Comparison of ENCODE assay signal across 19 cellular contexts in genomic region chr10:44925811-44926760, GRCh38. TPM values are rescaled to one million over a fixed set of nuclear protein-coding genes. Genes with fewer than 3 reads are reported as not detected.
DNase-seq lines count a peak whose midpoint lies in the region; ATAC-seq, FAIRE-seq and TF ChIP-seq lines count a peak whose summit lies in the region.
"Had no signal": no experiment of that assay in that cellular context is flagged by ENCODE, and none has a peak within 500 bp of the region (broad histone marks: within the 10 kb centered on the region; RNA-seq: fewer than 3 reads in every experiment).

No MANE protein-coding gene starts in this region.

- peak; percentile 30 for FAIRE-seq in GM12892 (lab: Jason Lieb, UNC)
- FAIRE-seq: GM18507, RCC 7860 had no signal

- CTCF ChIA-PET in activated B cell treated with CpG ODN at 0.5 μM for 24 hours (lab: Charles Lee), result no interaction called here

- H3K9me3 Mint-ChIP-seq in activated B cell treated with CpG ODN at 0.5 μM for 24 hours (no peaks in the 10 kb centered on the region), type B pancreatic cell (no peaks in the 10 kb centered on the region)
- H3K9me3 Mint-ChIP-seq: CD4-positive, alpha-beta T cell had no signal

- POLR2A ChIA-PET in activated B cell treated with CpG ODN at 0.5 μM for 24 hours (lab: Charles Lee), result no interaction called here

- H3K27me3 Mint-ChIP-seq in activated B cell treated with CpG ODN at 0.5 μM for 24 hours, result no peaks in the 10 kb centered on the region
- H3K27me3 Mint-ChIP-seq in type B pancreatic cell, result peaks cover 4% of the 10 kb centered on the region
- H3K27me3 Mint-ChIP-seq: CD4-positive, alpha-beta T cell had no signal

- intact Hi-C loops in activated B cell treated with CpG ODN at 0.5 μM for 24 hours (cut with micrococcal nuclease), result no loop called here

- H3K4me3 Mint-ChIP-seq in activated B cell treated with CpG ODN at 0.5 μM for 24 hours, result no peak overlapping the region
- no peak overlapping the region for H3K4me3 Mint-ChIP-seq in type B pancreatic cell
- H3K4me3 Mint-ChIP-seq: CD4-positive, alpha-beta T cell had no signal

- H3K27ac Mint-ChIP-seq in activated B cell treated with CpG ODN at 0.5 μM for 24 hours (no peak overlapping the region), type B pancreatic cell (no peak overlapping the region)
- H3K27ac Mint-ChIP-seq: CD4-positive, alpha-beta T cell had no signal

- H3K4me1 Mint-ChIP-seq in activated B cell treated with CpG ODN at 0.5 μM for 24 hours, result no peaks in the 10 kb centered on the region
- no peaks in the 10 kb centered on the region for H3K4me1 Mint-ChIP-seq in type B pancreatic cell (ENCODE audit: unreplicated experiment)

- no peak for TF ChIP-seq POLR2A in GM12892 (IDR thresholded peaks at IDR 0.05; ENCODE audit: low read depth, low read length)

- DNase-seq in GM12892 (ENCODE audit: insufficient read length) (no peak), activated B cell treated with CpG ODN at 0.5 μM for 24 hours (peak; percentile 6), islet precursor cell (peak; percentile 29), type B pancreatic cell (ENCODE audit: extremely low spot score, unreplicated experiment) (peak; percentile 60), DMS53 (lab: John Stamatoyannopoulos, UW) (no peak), germinal center (ENCODE audit: low spot score) (no peak), NCI-H146 treated with DMSO at 0.1 percent for 48 hours (lab: John Stamatoyannopoulos, UW; ENCODE audit: unreplicated experiment) (no peak)
- DNase-seq: COR-L47, KG1, NCI-H2081, NCI-H2171, NCI-H345, NCI-H524 treated with DMSO at 0.1 percent for 48 hours had no signal

- H3K36me3 Mint-ChIP-seq in activated B cell treated with CpG ODN at 0.5 μM for 24 hours (ENCODE audit: low read depth), result no peaks in the 10 kb centered on the region
- no peaks in the 10 kb centered on the region for H3K36me3 Mint-ChIP-seq in type B pancreatic cell

- no peak for ATAC-seq in activated B cell treated with CpG ODN at 0.5 μM for 24 hours (ENCODE audit: low read depth)

- TF ChIP-seq CTCF in activated B cell treated with CpG ODN at 0.5 μM for 24 hours (IDR thresholded peaks at IDR 0.05) (no peak), type B pancreatic cell (conservative IDR thresholded peaks at IDR 0.05) (no peak)

RNA-seq across cellular contexts. Expression of gene TMEM72, which starts 14.9 kb away (rescaled TPM):
- 0.08 TPM for polyA plus RNA-seq in GM12892 (2012; ENCODE audit: missing spikeins)
- not detected in 2 replicates for total RNA-seq in activated B cell treated with CpG ODN at 0.5 μM for 24 hours
- 0.40 and 1.2 TPM in 2 replicates for total RNA-seq in type B pancreatic cell (ENCODE audit: low replicate concordance)
- total RNA-seq: CD4-positive, alpha-beta T cell; Right ventricle myocardium inferior; SK-MEL-5; T-helper 1 cell treated with Interleukin-12 subunit alpha and Interleukin-12 subunit beta and Interleukin-4 antibody, amounts not matched to agents 30 ng/mL and 1 ng/mL, for 36 hours had no signal

RNA-seq across cellular contexts. Expression of gene RASSF4, which starts 33.5 kb away (rescaled TPM):
- 29.4 TPM for polyA plus RNA-seq in GM12892 (2012; ENCODE audit: missing spikeins)
- total RNA-seq in activated B cell treated with CpG ODN at 0.5 μM for 24 hours (2.0 and 2.5 TPM in 2 replicates), type B pancreatic cell (ENCODE audit: low replicate concordance) (22.7 and 27.9 TPM in 2 replicates)

RNA-seq across cellular contexts. Expression of gene DEPP1, which starts 52.5 kb away (rescaled TPM):
- 4.2 TPM for polyA plus RNA-seq in GM12892 (2012; ENCODE audit: missing spikeins)
- total RNA-seq in activated B cell treated with CpG ODN at 0.5 μM for 24 hours (0.11 TPM in 1 of 2 replicates, not detected in the other), type B pancreatic cell (ENCODE audit: low replicate concordance) (25.7 and 53.0 TPM in 2 replicates)
- total RNA-seq: CD4-positive, alpha-beta T cell had no signal

Comparison
In these comparisons a context has a peak if more than half of its experiments do, and no peak if none do; other contexts are left out.
1. DNase-seq: peak in activated B cell treated with CpG ODN at 0.5 μM for 24 hours (single experiment), islet precursor cell (single experiment) and type B pancreatic cell (single experiment); none in GM12892 (single experiment), DMS53 (single experiment), germinal center (single experiment) and NCI-H146 treated with DMSO at 0.1 percent for 48 hours (single experiment).
2. RNA of gene DEPP1, which starts 52.5 kb away (total RNA-seq): 25.7 to 53.0 TPM in type B pancreatic cell; 0.11 TPM in activated B cell treated with CpG ODN at 0.5 μM for 24 hours; every median in the first group is over 10 times any median in the second.